18 cellular contexts compared by ENCODE assay signal in the genomic region with DNA sequence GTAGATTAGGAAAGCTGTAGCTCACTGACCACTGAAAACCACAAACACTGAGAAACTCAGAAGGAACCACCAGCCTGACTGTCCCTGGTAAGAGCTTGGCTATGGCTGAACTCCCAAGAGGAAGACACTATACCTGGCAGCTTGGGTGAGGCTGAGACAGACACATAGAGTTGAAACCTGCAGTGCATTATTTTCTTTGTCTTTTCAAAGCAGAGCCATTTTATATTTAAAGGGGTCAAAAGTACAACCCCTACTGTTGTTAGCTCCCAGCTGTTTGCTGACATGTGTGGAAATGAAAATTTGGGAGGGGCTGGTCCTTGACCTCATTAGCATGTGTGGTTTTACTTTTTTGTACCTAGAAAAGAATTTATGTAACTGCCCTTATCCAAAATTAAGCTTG.
A peak's percentile ranks its signal among the peaks of the same experiment; 100 is the strongest.
DNase-seq lines count a peak whose midpoint lies in the region; FAIRE-seq and TF ChIP-seq lines count a peak whose summit lies in the region.
"Had no signal": no experiment of that assay in that cellular context is flagged by ENCODE, and none has a peak within 500 bp of the region (broad histone marks: within the 10 kb centered on the region; RNA-seq: fewer than 3 reads in every experiment).

No MANE protein-coding gene starts in this region.

- no peak for TF ChIP-seq EP300 in H1 (IDR thresholded peaks at IDR 0.05; ENCODE audit: borderline replicate concordance in 1 of 2, low read depth in 2 of 2, low read length in 2 of 2)

- peak; percentile 9 for DNase-seq in NCI-H1105 treated with DMSO at 0.1 percent for 48 hours (lab: John Stamatoyannopoulos, UW)
- DNase-seq in NCI-H1105 (lab: John Stamatoyannopoulos, UW) = no peak
- DNase-seq in NCI-H69 (lab: John Stamatoyannopoulos, UW) = peak; percentile 81
- no peak for DNase-seq in H1 (ENCODE audit: low read depth in 1 of 2, low spot score in 2 of 2)
- no peak for DNase-seq in SKM-1 (lab: John Stamatoyannopoulos, UW; ENCODE audit: unreplicated experiment)
- no peak for DNase-seq in NCI-H774 (lab: John Stamatoyannopoulos, UW)
- DNase-seq in activated CD4-positive, alpha-beta memory T cell treated with anti-CD3 and anti-CD28 coated beads for 36 hours = no peak
- DNase-seq: CD8-positive, alpha-beta T cell; COR-L47; DMS153; DMS79 treated with DMSO at 0.1 percent for 48 hours; EL; GDM1 had no signal

- no peak overlapping the region for H2BK12ac ChIP-seq in H1 (ENCODE audit: low read depth, low read length)

- no peaks in the 10 kb centered on the region for H3K4me1 ChIP-seq in H1 (replicated peaks in 1 of 4; ENCODE audit: control insufficient read depth in 3 of 4, insufficient read depth in 4 of 4, low read length in 3 of 4)

- no peaks in the 10 kb centered on the region for H3K79me2 ChIP-seq in H1 (ENCODE audit: control insufficient read depth in 1 of 2, insufficient read depth in 2 of 2, low read length in 2 of 2)

- H3K27ac ChIP-seq in H1 (ENCODE audit: low read depth, low read length) = no peak overlapping the region
- H3K27ac ChIP-seq: 22Rv1 had no signal

- peak overlapping the region; percentile 64; the same call in 1 of the 2 replicates for H2AFZ ChIP-seq in H1 (ENCODE audit: low read length)

- H3K4me2 ChIP-seq in H1 (ENCODE audit: insufficient read depth in 1 of 2, low read depth in 2 of 2, low read length in 2 of 2) = no peak overlapping the region

- H2BK120ac ChIP-seq in H1 (replicated peaks; ENCODE audit: low read depth, low read length) = no peak overlapping the region

- no peak overlapping the region for H3K4me3 ChIP-seq in H1 (ENCODE audit: extremely low read depth in 1 of 4, insufficient read depth in 2 of 4, low read depth in 3 of 4, low read length in 4 of 4)

- CTCF ChIA-PET in H1 (lab: Charles Lee; ENCODE audit: partially characterized antibody) = interaction anchor here (0.6 to 2.2 kb wide), 6 partner anchors 10 to 350 kb away, joined by 4 to 6 read pairs (median 4); no protein-coding TSS in a partner anchor
- CTCF ChIA-PET in activated CD4-positive, alpha-beta memory T cell treated with anti-CD3 and anti-CD28 coated beads for 36 hours (lab: Charles Lee) = no interaction called here

- no peak for FAIRE-seq in H1 (lab: Jason Lieb, UNC)
- FAIRE-seq: D721Med, H54 had no signal

- no peak overlapping the region for H3K18ac ChIP-seq in H1 (ENCODE audit: extremely low read depth, low read length)

- TF ChIP-seq POLR2A in H1 (IDR thresholded peaks at IDR 0.05; ENCODE audit: control extremely low read depth in 1 of 2, low read depth in 2 of 2, low read length in 2 of 2) = no peak

- H3K27ac Mint-ChIP-seq in nephron = peak overlapping the region; percentile 5 to 75 (median 36)
- H3K27ac Mint-ChIP-seq in activated CD4-positive, alpha-beta memory T cell treated with anti-CD3 and anti-CD28 coated beads for 36 hours = no peak overlapping the region
- H3K27ac Mint-ChIP-seq: CD14-positive monocyte; CD8-positive, alpha-beta T cell had no signal

- H3K4me3 Mint-ChIP-seq in nephron = peak overlapping the region in 1 of 3 experiments; percentile 24
- no peak overlapping the region for H3K4me3 Mint-ChIP-seq in activated CD4-positive, alpha-beta memory T cell treated with anti-CD3 and anti-CD28 coated beads for 36 hours
- H3K4me3 Mint-ChIP-seq: CD14-positive monocyte; CD8-positive, alpha-beta T cell had no signal

- POLR2A ChIA-PET in H1 (lab: Charles Lee; ENCODE audit: partially characterized antibody) = no interaction called here
- POLR2A ChIA-PET in activated CD4-positive, alpha-beta memory T cell treated with anti-CD3 and anti-CD28 coated beads for 36 hours (lab: Charles Lee) = no interaction called here

- H3K27me3 Mint-ChIP-seq in nephron (ENCODE audit: low read depth) = no peaks in the 10 kb centered on the region
- H3K27me3 Mint-ChIP-seq in activated CD4-positive, alpha-beta memory T cell treated with anti-CD3 and anti-CD28 coated beads for 36 hours = no peaks in the 10 kb centered on the region

- H3K4ac ChIP-seq in H1 (replicated peaks; ENCODE audit: insufficient read length, low read depth, low read length) = no peak overlapping the region

- H4K5ac ChIP-seq in H1 (ENCODE audit: insufficient read length, low read depth, low read length) = no peak overlapping the region

- H3K9me3 ChIP-seq in H1 (ENCODE audit: insufficient read depth in 2 of 2, low read depth in 1 of 2, low read length in 1 of 2) = no peaks in the 10 kb centered on the region

- H4K8ac ChIP-seq in H1 (ENCODE audit: extremely low read depth, insufficient read depth, low read length) = no peak overlapping the region

- no peak for TF ChIP-seq RAD21 in H1 (IDR thresholded peaks at IDR 0.05 in 1 of 2, conservative IDR thresholded peaks at IDR 0.05 in 1 of 2; ENCODE audit: low read depth in 2 of 2, low read length in 2 of 2)

- H3K14ac ChIP-seq in H1 (ENCODE audit: insufficient read length) = no peak overlapping the region

- no peak overlapping the region for H2BK15ac ChIP-seq in H1 (ENCODE audit: low read length)

- no peaks in the 10 kb centered on the region for H3K23me2 ChIP-seq in H1 (ENCODE audit: low read depth, low read length)

- H3K27me3 ChIP-seq in H1 (replicated peaks in 1 of 4; ENCODE audit: control insufficient read depth in 3 of 4, extremely low read depth in 1 of 4, insufficient read depth in 3 of 4, low read length in 3 of 4) = no peaks in the 10 kb centered on the region

- intact Hi-C loops in activated CD4-positive, alpha-beta memory T cell treated with anti-CD3 and anti-CD28 coated beads for 36 hours (cut with micrococcal nuclease) = no loop called here

- no peak overlapping the region for H2AK5ac ChIP-seq in H1 (ENCODE audit: low read depth, low read length)

- H4K20me1 ChIP-seq in H1 (replicated peaks in 1 of 2; ENCODE audit: control insufficient read depth in 1 of 2, insufficient read depth in 2 of 2, low read length in 2 of 2) = no peaks in the 10 kb centered on the region

- H2BK20ac ChIP-seq in H1 (ENCODE audit: low read length) = no peak overlapping the region

- H3K79me1 ChIP-seq in H1 (ENCODE audit: low read depth, low read length) = no peaks in the 10 kb centered on the region

- H3K36me3 ChIP-seq in H1 (ENCODE audit: control insufficient read depth in 2 of 4, insufficient read depth in 4 of 4, low read length in 3 of 4) = no peaks in the 10 kb centered on the region

- no peak overlapping the region for H3K56ac ChIP-seq in H1 (replicated peaks; ENCODE audit: insufficient read length, low read depth, low read length)

- H3K9ac ChIP-seq in H1 (replicated peaks in 1 of 4; ENCODE audit: extremely low read depth in 1 of 4, low read depth in 3 of 4, low read length in 3 of 4) = no peak overlapping the region

- no peak for TF ChIP-seq CTCF in H1 (IDR thresholded peaks at IDR 0.05; ENCODE audit: control extremely low read depth in 1 of 3, insufficient read depth in 1 of 3, low read depth in 1 of 3, low read length in 3 of 3)
- TF ChIP-seq CTCF in nephron (IDR thresholded peaks at IDR 0.05; ENCODE audit: unreplicated experiment in 3 of 3) = no peak

- no peaks in the 10 kb centered on the region for H3K36me3 Mint-ChIP-seq in nephron (ENCODE audit: low read depth)
- H3K36me3 Mint-ChIP-seq in activated CD4-positive, alpha-beta memory T cell treated with anti-CD3 and anti-CD28 coated beads for 36 hours = no peaks in the 10 kb centered on the region
- H3K36me3 Mint-ChIP-seq: CD14-positive monocyte; CD8-positive, alpha-beta T cell had no signal

- peaks cover under 1% of the 10 kb centered on the region for H3K9me3 Mint-ChIP-seq in nephron
- H3K9me3 Mint-ChIP-seq in activated CD4-positive, alpha-beta memory T cell treated with anti-CD3 and anti-CD28 coated beads for 36 hours = no peaks in the 10 kb centered on the region
- H3K9me3 Mint-ChIP-seq: CD8-positive, alpha-beta T cell had no signal

- H4K91ac ChIP-seq in H1 (replicated peaks; ENCODE audit: insufficient read length, low read length) = no peak overlapping the region

- peaks cover 43% of the 10 kb centered on the region for H3K4me1 Mint-ChIP-seq in nephron
- no peaks in the 10 kb centered on the region for H3K4me1 Mint-ChIP-seq in activated CD4-positive, alpha-beta memory T cell treated with anti-CD3 and anti-CD28 coated beads for 36 hours (ENCODE audit: low read depth)
- H3K4me1 Mint-ChIP-seq: CD14-positive monocyte had no signal

- no peak overlapping the region for H3K23ac ChIP-seq in H1 (ENCODE audit: insufficient read length)

- no peak overlapping the region for H2BK5ac ChIP-seq in H1 (ENCODE audit: low read depth, low read length)

TF ChIP-seq in H1, 55 proteins besides CTCF, POLR2A, EP300 and RAD21:
- TF ChIP-seq SRF (IDR thresholded peaks at IDR 0.05; ENCODE audit: low read depth, low read length) (no peak), HDAC6 (IDR thresholded peaks at IDR 0.05; ENCODE audit: low read depth, low read length) (no peak)
- TF ChIP-seq, protein P1, sequence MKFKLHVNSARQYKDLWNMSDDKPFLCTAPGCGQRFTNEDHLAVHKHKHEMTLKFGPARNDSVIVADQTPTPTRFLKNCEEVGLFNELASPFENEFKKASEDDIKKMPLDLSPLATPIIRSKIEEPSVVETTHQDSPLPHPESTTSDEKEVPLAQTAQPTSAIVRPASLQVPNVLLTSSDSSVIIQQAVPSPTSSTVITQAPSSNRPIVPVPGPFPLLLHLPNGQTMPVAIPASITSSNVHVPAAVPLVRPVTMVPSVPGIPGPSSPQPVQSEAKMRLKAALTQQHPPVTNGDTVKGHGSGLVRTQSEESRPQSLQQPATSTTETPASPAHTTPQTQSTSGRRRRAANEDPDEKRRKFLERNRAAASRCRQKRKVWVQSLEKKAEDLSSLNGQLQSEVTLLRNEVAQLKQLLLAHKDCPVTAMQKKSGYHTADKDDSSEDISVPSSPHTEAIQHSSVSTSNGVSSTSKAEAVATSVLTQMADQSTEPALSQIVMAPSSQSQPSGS (IDR thresholded peaks at IDR 0.05; ENCODE audit: low read length) = no peak

Comparison
In these comparisons a context has a peak if more than half of its experiments do, and no peak if none do; other contexts are left out.
1. DNase-seq: peak in NCI-H1105 treated with DMSO at 0.1 percent for 48 hours (single experiment) and NCI-H69 (single experiment); none in NCI-H1105 (single experiment), H1 (0 of 2), SKM-1 (single experiment), NCI-H774 (single experiment) and activated CD4-positive, alpha-beta memory T cell treated with anti-CD3 and anti-CD28 coated beads for 36 hours (single experiment).